Comparison of ENCODE assay signal across 29 cellular contexts in genomic region chr3:175919133-175919532, GRCh38.
"Had no signal": no experiment of that assay in that cellular context is flagged by ENCODE, and none has a peak within 500 bp of the region (broad histone marks: within the 10 kb centered on the region; RNA-seq: fewer than 3 reads in every experiment).

No MANE protein-coding gene starts in this region.

- H2AFZ ChIP-seq: neural progenitor cell, parathyroid adenoma had no signal

- DNase-seq: natural killer cell; occipital lobe; ovary; posterior cingulate gyrus; psoas muscle; right cardiac atrium; right lobe of liver; sigmoid colon; small intestine; stimulated activated CD4-positive, alpha-beta T cell treated with anti-CD3 and anti-CD28 coated beads, Interleukin-15, amount 100 ng/mL, for 24 hours; stimulated activated CD4-positive, alpha-beta T cell treated with anti-CD3 and anti-CD28 coated beads, Interleukin-2, amount 100 ng/mL, for 24 hours; stimulated activated CD4-positive, alpha-beta T cell treated with anti-CD3 and anti-CD28 coated beads, Interleukin-2, amount 100 ng/mL, for 48 hours; stimulated activated CD4-positive, alpha-beta T cell treated with anti-CD3 and anti-CD28 coated beads, Interleukin-4, amount 100 ng/mL, for 24 hours; stimulated activated naive CD4-positive, alpha-beta T cell; stimulated activated naive CD8-positive, alpha-beta T cell treated with anti-CD3 and anti-CD28 coated beads, Interleukin-15, amount 100 ng/mL, for 72 hours; stimulated activated naive CD8-positive, alpha-beta T cell treated with anti-CD3 and anti-CD28 coated beads, Interleukin-15, Interleukin-2, amounts not matched to agents 100 U/mL and 50 U/mL, for 24 hours; substantia nigra; testis; tibial artery; transverse colon; upper lobe of right lung; uterus had no signal

- H3K36me3 ChIP-seq: neural progenitor cell, ovary, right lobe of liver, sigmoid colon, suprapubic skin, tibial artery, transverse colon, upper lobe of right lung, uterus had no signal

- FAIRE-seq: small intestine had no signal

- H3K9me3 ChIP-seq: suprapubic skin, testis, upper lobe of right lung, uterus had no signal

- H3K4me1 Mint-ChIP-seq: natural killer cell; nephron; neural progenitor cell; stimulated activated memory B cell treated with anti-CD40 and anti-IgM and Interleukin-4, amounts not matched to agents 10 μg/mL and 1 μg/mL and 100 μg/mL, for 72 hours; stimulated activated naive CD8-positive, alpha-beta T cell treated with anti-CD3 and anti-CD28 coated beads, Interleukin-15, amount 100 ng/mL, for 72 hours had no signal

- ATAC-seq: natural killer cell; psoas muscle; right cardiac atrium; right lobe of liver; stimulated activated memory B cell treated with anti-CD40 and anti-IgM and Interleukin-4, amounts not matched to agents 10 μg/mL and 1 μg/mL and 100 μg/mL, for 72 hours; stimulated activated naive CD8-positive, alpha-beta T cell treated with anti-CD3 and anti-CD28 coated beads, Interleukin-15, amount 100 ng/mL, for 72 hours; stimulated activated naive CD8-positive, alpha-beta T cell treated with anti-CD3 and anti-CD28 coated beads, Interleukin-15, Interleukin-2, amounts not matched to agents 100 U/mL and 50 U/mL, for 24 hours; upper lobe of right lung had no signal

- H3K27me3 Mint-ChIP-seq: progenitor cell of endocrine pancreas; stimulated activated memory B cell treated with anti-CD40 and anti-IgM and Interleukin-4, amounts not matched to agents 10 μg/mL and 1 μg/mL and 100 μg/mL, for 72 hours; stimulated activated naive CD8-positive, alpha-beta T cell treated with anti-CD3 and anti-CD28 coated beads, Interleukin-15, amount 100 ng/mL, for 72 hours; type B pancreatic cell had no signal

- H3K27ac Mint-ChIP-seq: natural killer cell; nephron; neural progenitor cell; progenitor cell of endocrine pancreas; stimulated activated memory B cell treated with anti-CD40 and anti-IgM and Interleukin-4, amounts not matched to agents 10 μg/mL and 1 μg/mL and 100 μg/mL, for 72 hours; stimulated activated naive CD8-positive, alpha-beta T cell treated with anti-CD3 and anti-CD28 coated beads, Interleukin-15, amount 100 ng/mL, for 72 hours; type B pancreatic cell had no signal

- H3K4me3 ChIP-seq: neural progenitor cell, ovary, psoas muscle, right lobe of liver, sigmoid colon, suprapubic skin, testis, tibial artery, transverse colon, upper lobe of right lung, uterus had no signal

- H3K4me3 Mint-ChIP-seq: natural killer cell; nephron; neural progenitor cell; stimulated activated memory B cell treated with anti-CD40 and anti-IgM and Interleukin-4, amounts not matched to agents 10 μg/mL and 1 μg/mL and 100 μg/mL, for 72 hours; stimulated activated naive CD8-positive, alpha-beta T cell treated with anti-CD3 and anti-CD28 coated beads, Interleukin-15, amount 100 ng/mL, for 72 hours; type B pancreatic cell had no signal

- H3K36me3 Mint-ChIP-seq: natural killer cell; stimulated activated memory B cell treated with anti-CD40 and anti-IgM and Interleukin-4, amounts not matched to agents 10 μg/mL and 1 μg/mL and 100 μg/mL, for 72 hours; type B pancreatic cell had no signal

- H3K27ac ChIP-seq: neural progenitor cell, ovary, parathyroid adenoma, psoas muscle, right lobe of liver, sigmoid colon, suprapubic skin, testis, tibial artery, transverse colon, upper lobe of right lung, uterus had no signal

- H3K79me2 ChIP-seq: parathyroid adenoma had no signal

- H3K27me3 ChIP-seq: neural progenitor cell, ovary, right lobe of liver, sigmoid colon, suprapubic skin, testis, tibial artery, transverse colon, upper lobe of right lung, uterus had no signal

- H3K9ac ChIP-seq: neural progenitor cell, parathyroid adenoma had no signal

- H3K4me1 ChIP-seq: neural progenitor cell, parathyroid adenoma, psoas muscle, suprapubic skin, testis, transverse colon, upper lobe of right lung, uterus had no signal

- H3K4me2 ChIP-seq: neural progenitor cell had no signal
